ENCODE assay signal across 16 cellular contexts in genomic region chr4:153809307-153809706, GRCh38. TPM values are rescaled to one million over a fixed set of nuclear protein-coding genes. Genes with fewer than 3 reads are reported as not detected.
DNase-seq lines count a peak whose midpoint lies in the region; ATAC-seq and TF ChIP-seq lines count a peak whose summit lies in the region.
"Had no signal": no experiment of that assay in that cellular context is flagged by ENCODE, and none has a peak within 500 bp of the region (broad histone marks: within the 10 kb centered on the region; RNA-seq: fewer than 3 reads in every experiment).

No MANE protein-coding gene starts in this region.

- no peak overlapping the region for H3K4me3 Mint-ChIP-seq in CD4-positive, CD25-positive, alpha-beta regulatory T cell
- peak overlapping the region; percentile 40 for H3K4me3 Mint-ChIP-seq in activated naive CD4-positive, alpha-beta T cell treated with anti-CD3 and anti-CD28 coated beads, Interleukin-2, amount 50 U/mL, for 24 hours
- H3K4me3 Mint-ChIP-seq in Caco-2 (ENCODE audit: unreplicated experiment) = no peak overlapping the region
- H3K4me3 Mint-ChIP-seq: WTC11 had no signal

- H3K27ac Mint-ChIP-seq in CD4-positive, CD25-positive, alpha-beta regulatory T cell = peak overlapping the region in 1 of 3 donors; percentile 38
- H3K27ac Mint-ChIP-seq in activated naive CD4-positive, alpha-beta T cell treated with anti-CD3 and anti-CD28 coated beads, Interleukin-2, amount 50 U/mL, for 24 hours = peak overlapping the region; percentile 75
- H3K27ac Mint-ChIP-seq in Caco-2 (ENCODE audit: unreplicated experiment) = no peak overlapping the region
- H3K27ac Mint-ChIP-seq: WTC11 had no signal

- CTCF ChIA-PET in Caco-2 (lab: Charles Lee) = no interaction called here

- no peaks in the 10 kb centered on the region for H3K9me3 ChIP-seq in CD4-positive, CD25-positive, alpha-beta regulatory T cell (ENCODE audit: control insufficient read depth in 2 of 2, low read length in 2 of 2)
- no peaks in the 10 kb centered on the region for H3K9me3 ChIP-seq in Caco-2
- H3K9me3 ChIP-seq: colonic mucosa, pancreas had no signal

- peaks cover 0 to under 1% (median 0%) of the 10 kb centered on the region in 7 donors for H3K9me3 Mint-ChIP-seq in CD4-positive, CD25-positive, alpha-beta regulatory T cell
- no peaks in the 10 kb centered on the region for H3K9me3 Mint-ChIP-seq in activated naive CD4-positive, alpha-beta T cell treated with anti-CD3 and anti-CD28 coated beads, Interleukin-2, amount 50 U/mL, for 24 hours
- H3K9me3 Mint-ChIP-seq in Caco-2 (ENCODE audit: unreplicated experiment) = no peaks in the 10 kb centered on the region

- TF ChIP-seq CTCF in Caco-2 (IDR thresholded peaks at IDR 0.05; ENCODE audit: insufficient read depth in 1 of 2, low read depth in 1 of 2, low read length in 1 of 2, severe bottlenecking in 1 of 2, unreplicated experiment in 1 of 2) = no peak

- intact Hi-C loops in Caco-2 (cut with micrococcal nuclease; ENCODE audit: unreplicated experiment) = no loop called here

- no TSS peak for BruUV-seq in Caco-2 (replicated peaks; lab: Mats Ljungman, UMichigan)

- H3K4me3 ChIP-seq in CD4-positive, CD25-positive, alpha-beta regulatory T cell (ENCODE audit: low read depth, low read length) = no peak overlapping the region
- no peak overlapping the region for H3K4me3 ChIP-seq in Caco-2 (ENCODE audit: low read depth, low read length)
- H3K4me3 ChIP-seq: colonic mucosa, lung, pancreas had no signal

- H3K36me3 Mint-ChIP-seq in CD4-positive, CD25-positive, alpha-beta regulatory T cell = no peaks in the 10 kb centered on the region
- H3K36me3 Mint-ChIP-seq in activated naive CD4-positive, alpha-beta T cell treated with anti-CD3 and anti-CD28 coated beads, Interleukin-2, amount 50 U/mL, for 24 hours = no peaks in the 10 kb centered on the region
- H3K36me3 Mint-ChIP-seq in Caco-2 (ENCODE audit: insufficient read depth, unreplicated experiment) = no peaks in the 10 kb centered on the region

- H3K27me3 ChIP-seq in CD4-positive, CD25-positive, alpha-beta regulatory T cell (ENCODE audit: control insufficient read depth, insufficient read depth, low read length) = no peaks in the 10 kb centered on the region
- H3K27me3 ChIP-seq in Caco-2 (replicated peaks; ENCODE audit: control insufficient read depth, insufficient read depth, low read length) = no peaks in the 10 kb centered on the region
- H3K27me3 ChIP-seq: colonic mucosa, pancreas had no signal

- POLR2A ChIA-PET in Caco-2 (lab: Charles Lee) = no interaction called here

- H3K36me3 ChIP-seq in CD4-positive, CD25-positive, alpha-beta regulatory T cell (ENCODE audit: control insufficient read depth, insufficient read depth, low read length) = no peaks in the 10 kb centered on the region
- no peaks in the 10 kb centered on the region for H3K36me3 ChIP-seq in Caco-2 (ENCODE audit: control insufficient read depth, insufficient read depth, low read length)
- H3K36me3 ChIP-seq: colonic mucosa, pancreas had no signal

- H3K4me1 Mint-ChIP-seq in CD4-positive, CD25-positive, alpha-beta regulatory T cell = peaks cover 3 to 32% (median 9%) of the 10 kb centered on the region in 4 donors
- peaks cover 30% of the 10 kb centered on the region for H3K4me1 Mint-ChIP-seq in activated naive CD4-positive, alpha-beta T cell treated with anti-CD3 and anti-CD28 coated beads, Interleukin-2, amount 50 U/mL, for 24 hours
- peaks cover 7% of the 10 kb centered on the region for H3K4me1 Mint-ChIP-seq in Caco-2 (ENCODE audit: low read depth, unreplicated experiment)

- H3K4me1 ChIP-seq in CD4-positive, CD25-positive, alpha-beta regulatory T cell (ENCODE audit: control insufficient read depth, insufficient read depth, low read length, poor library complexity, severe bottlenecking) = no peaks in the 10 kb centered on the region
- H3K4me1 ChIP-seq in Caco-2 = no peaks in the 10 kb centered on the region
- H3K4me1 ChIP-seq: colonic mucosa, pancreas had no signal

- peak; percentile 90 to 97 for ATAC-seq in CD4-positive, CD25-positive, alpha-beta regulatory T cell (ENCODE audit: low read depth in 2 of 2)
- ATAC-seq in GM18520 (IDR thresholded peaks at IDR 0.05; ENCODE audit: unreplicated experiment) (peak; percentile 86), HG03064 (IDR thresholded peaks at IDR 0.05; ENCODE audit: low read depth, unreplicated experiment) (peak; percentile 84), HG02981 (IDR thresholded peaks at IDR 0.05; ENCODE audit: unreplicated experiment) (no peak)
- ATAC-seq: pancreas, WTC11 had no signal

- H3K27me3 Mint-ChIP-seq in CD4-positive, CD25-positive, alpha-beta regulatory T cell = no peaks in the 10 kb centered on the region
- no peaks in the 10 kb centered on the region for H3K27me3 Mint-ChIP-seq in activated naive CD4-positive, alpha-beta T cell treated with anti-CD3 and anti-CD28 coated beads, Interleukin-2, amount 50 U/mL, for 24 hours
- H3K27me3 Mint-ChIP-seq in Caco-2 (ENCODE audit: insufficient read depth, unreplicated experiment) = peaks cover 3% of the 10 kb centered on the region

- peak in 2 of 3 donors; percentile 69 for DNase-seq in CD4-positive, CD25-positive, alpha-beta regulatory T cell
- DNase-seq in Caco-2 (no peak), CD1c-positive myeloid dendritic cell (ENCODE audit: extremely low spot score) (no peak), DMS153 treated with DMSO at 0.1 percent for 48 hours (lab: John Stamatoyannopoulos, UW; ENCODE audit: unreplicated experiment) (no peak)
- DNase-seq: colonic mucosa, EL, NCI-H1417 treated with DMSO at 0.1 percent for 48 hours, NCI-H82, pancreas had no signal

- no peak overlapping the region for H3K27ac ChIP-seq in CD4-positive, CD25-positive, alpha-beta regulatory T cell (ENCODE audit: insufficient read depth, low read length, poor library complexity, severe bottlenecking)
- H3K27ac ChIP-seq: colonic mucosa, pancreas had no signal

RNA-seq across cellular contexts. Expression of gene SFRP2, which starts 20.4 kb away (rescaled TPM):
- not detected for total RNA-seq in CD4-positive, CD25-positive, alpha-beta regulatory T cell
- not detected for polyA plus RNA-seq in CD4-positive, CD25-positive, alpha-beta regulatory T cell
- total RNA-seq in Caco-2 (2022) = not detected in 2 replicates

RNA-seq across cellular contexts. Expression of gene RNF175, which starts 49.5 kb away (rescaled TPM):
- total RNA-seq in CD4-positive, CD25-positive, alpha-beta regulatory T cell = 2.1 TPM
- 10 to 100 TPM in 2 of 4 donors, 1 to 10 TPM in 2; 5.7 to 17.3 (median 10.3) TPM for polyA plus RNA-seq in CD4-positive, CD25-positive, alpha-beta regulatory T cell
- total RNA-seq in Caco-2 (2022) = not detected in 2 replicates
- total RNA-seq: H4, pancreas had no signal

Comparison
In these comparisons a context has a peak if more than half of its experiments do, and no peak if none do; other contexts are left out.
1. DNase-seq: peak in CD4-positive, CD25-positive, alpha-beta regulatory T cell (2 of 3); none in Caco-2 (0 of 2), CD1c-positive myeloid dendritic cell (single experiment) and DMS153 treated with DMSO at 0.1 percent for 48 hours (single experiment).